Comparison of ENCODE assay signal across 8 cellular contexts in genomic region chr5:52801329-52801728, GRCh38. TPM values are rescaled to one million over a fixed set of nuclear protein-coding genes. Genes with fewer than 3 reads are reported as not detected.
DNase-seq lines count a peak whose midpoint lies in the region; ATAC-seq and TF ChIP-seq lines count a peak whose summit lies in the region.

No MANE protein-coding gene starts in this region.

- intact Hi-C loops in CD14-positive monocyte (cut with micrococcal nuclease): no loop called here
- intact Hi-C loops in ascending aorta (cut with DNase I): loop anchor here (5.0 kb wide), 1 partner anchor 91 kb away; no protein-coding TSS in a partner anchor

- WGBS in suprapubic skin: 34% methylated on average over 8 of the region's 8 CpGs

- TF ChIP-seq CTCF in CD14-positive monocyte (IDR thresholded peaks at IDR 0.05): no peak
- TF ChIP-seq CTCF in ascending aorta (IDR thresholded peaks at IDR 0.05): no peak
- no peak for TF ChIP-seq CTCF in kidney epithelial cell (IDR thresholded peaks at IDR 0.05; ENCODE audit: insufficient read depth, low read length, poor library complexity, severe bottlenecking)
- no peak for TF ChIP-seq CTCF in suprapubic skin (IDR thresholded peaks at IDR 0.05)

- H3K36me3 Mint-ChIP-seq in CD14-positive monocyte: peaks cover 3 to 8% of the 10 kb centered on the region in 2 donors

- H3K27me3 ChIP-seq in ascending aorta (no peaks in the 10 kb centered on the region), kidney epithelial cell (ENCODE audit: control insufficient read depth, insufficient read depth, low read length) (no peaks in the 10 kb centered on the region), suprapubic skin (no peaks in the 10 kb centered on the region)

- peaks cover 0 to 3% (median 0%) of the 10 kb centered on the region in 3 donors for H3K27me3 Mint-ChIP-seq in CD14-positive monocyte (ENCODE audit: low read depth in 3 of 3)

- no peak for TF ChIP-seq POLR2A in suprapubic skin (IDR thresholded peaks at IDR 0.05)

- TF ChIP-seq EP300 in suprapubic skin (IDR thresholded peaks at IDR 0.05): no peak

- H3K27ac ChIP-seq in ascending aorta: peak overlapping the region; percentile 96 to 100
- H3K27ac ChIP-seq in suprapubic skin: peak overlapping the region; percentile 94

- H3K9me3 ChIP-seq in ascending aorta (no peaks in the 10 kb centered on the region), suprapubic skin (no peaks in the 10 kb centered on the region)

- H3K27ac Mint-ChIP-seq in CD14-positive monocyte: peak overlapping the region; percentile 91 to 99 (median 97)

- peak overlapping the region; percentile 95 for H3K4me3 ChIP-seq in Jurkat, Clone E6-1 (ENCODE audit: low read length)
- peak overlapping the region; percentile 83 for H3K4me3 ChIP-seq in ascending aorta
- H3K4me3 ChIP-seq in kidney epithelial cell (ENCODE audit: low read depth, low read length): peak overlapping the region; percentile 58
- peak overlapping the region; percentile 77 for H3K4me3 ChIP-seq in suprapubic skin

- ATAC-seq in HG03571 (IDR thresholded peaks at IDR 0.05; ENCODE audit: unreplicated experiment) (no peak), HG02885 (IDR thresholded peaks at IDR 0.05; ENCODE audit: poor library complexity, unreplicated experiment) (no peak), HG03460 (IDR thresholded peaks at IDR 0.05; ENCODE audit: unreplicated experiment) (no peak)

- H3K4me1 Mint-ChIP-seq in CD14-positive monocyte: peaks cover 74% of the 10 kb centered on the region

- H3K4me1 ChIP-seq in ascending aorta: peaks cover 5 to 53% of the 10 kb centered on the region in 2 donors
- peaks cover 61% of the 10 kb centered on the region for H3K4me1 ChIP-seq in suprapubic skin

- H3K4me3 Mint-ChIP-seq in CD14-positive monocyte: peak overlapping the region; percentile 91 to 94

- H3K36me3 ChIP-seq in ascending aorta: peaks cover 5 to 6% of the 10 kb centered on the region in 2 donors
- no peaks in the 10 kb centered on the region for H3K36me3 ChIP-seq in kidney epithelial cell (ENCODE audit: control insufficient read depth, insufficient read depth, low read length)
- peaks cover 3% of the 10 kb centered on the region for H3K36me3 ChIP-seq in suprapubic skin

- H3K9me3 Mint-ChIP-seq in CD14-positive monocyte: peaks cover 0 to 3% (median 0%) of the 10 kb centered on the region in 7 donors

- DNase-seq in CD14-positive monocyte (ENCODE audit: low spot score): no peak
- DNase-seq in Jurkat, Clone E6-1 (ENCODE audit: low read depth, low spot score): no peak
- no peak for DNase-seq in ascending aorta (ENCODE audit: low spot score in 2 of 2)
- no peak for DNase-seq in kidney epithelial cell (ENCODE audit: low read depth)
- no peak for DNase-seq in suprapubic skin (ENCODE audit: low spot score in 2 of 2)

RNA-seq across cellular contexts. Expression of gene ITGA1, which starts 13.6 kb away (rescaled TPM):
- under 1 TPM; 0.79 to 0.89 TPM for polyA plus RNA-seq in CD14-positive monocyte
- polyA plus RNA-seq in Jurkat, Clone E6-1 (2012; ENCODE audit: insufficient read depth, insufficient read length): 1.2 TPM
- total RNA-seq in ascending aorta (42.7 TPM), kidney epithelial cell (10.0 and 20.0 TPM in 2 replicates), suprapubic skin (1 to 10 TPM; 2.4 to 9.8 (median 5.9) TPM)

RNA-seq across cellular contexts. Expression of gene PELO, which starts 13.6 kb away (rescaled TPM):
- polyA plus RNA-seq in CD14-positive monocyte: 1 to 10 TPM; 1.8 to 2.1 TPM
- polyA plus RNA-seq in Jurkat, Clone E6-1 (2012; ENCODE audit: insufficient read depth, insufficient read length): 12.3 TPM
- 39.1 TPM for total RNA-seq in ascending aorta
- 19.0 and 23.9 TPM in 2 replicates for total RNA-seq in kidney epithelial cell
- total RNA-seq in suprapubic skin: 10 to 100 TPM in 3 of 4 donors, 1 to 10 TPM in 1; 9.8 to 17.5 (median 11.2) TPM
